ENCODE assay signal across 7 cellular contexts in genomic region chr7:90595801-90596683, GRCh38.
DNase-seq lines count a peak whose midpoint lies in the region; ATAC-seq and TF ChIP-seq lines count a peak whose summit lies in the region.

TSS of gene CDK14 (plus strand) at chr7:90596321. CDS start at chr7:90596628, 307 bp downstream.

- WGBS in iPS DF 6.9 (ENCODE audit: insufficient coverage, insufficient read length): no CpG with 5 or more reads among the region's 118 CpGs

- TF ChIP-seq EP300 in Ishikawa (IDR thresholded peaks at IDR 0.05; ENCODE audit: borderline replicate concordance): no peak; the same call in 1 of the 2 replicates

- H3K4me3 ChIP-seq in GM12864 (ENCODE audit: low read depth, low read length) (peak within 1 kb of the TSS; percentile 89), astrocyte of the spinal cord (ENCODE audit: low read depth, low read length) (peak within 1 kb of the TSS; percentile 84), iPS DF 6.9 (ENCODE audit: low read length) (peak within 1 kb of the TSS; percentile 93)

- no peaks in the 10 kb centered on the region for H3K4me1 ChIP-seq in iPS DF 6.9 (ENCODE audit: control insufficient read depth, insufficient read depth, low read length)

- no peaks in the 10 kb centered on the region for H3K9me3 ChIP-seq in iPS DF 6.9 (ENCODE audit: control insufficient read depth, insufficient read depth, low read length)

- H3K27me3 ChIP-seq in iPS DF 6.9 (ENCODE audit: control insufficient read depth, insufficient read depth, low read length): no peaks in the 10 kb centered on the region

- no peak for DNase-seq in GM12864 (ENCODE audit: low read depth)
- DNase-seq in SHP77 treated with DMSO at 0.1 percent for 48 hours (lab: John Stamatoyannopoulos, UW): peak; percentile 51
- peak; percentile 70 for DNase-seq in astrocyte of the spinal cord (ENCODE audit: low read depth, low spot score)
- no peak for DNase-seq in iPS DF 6.9 (ENCODE audit: low read depth, low spot score)
- peak; percentile 90 for DNase-seq in retina

- TF ChIP-seq CTCF in GM12864 (IDR thresholded peaks at IDR 0.05; ENCODE audit: low read depth, low read length, missing control alignments) (peak; percentile 24), astrocyte of the spinal cord (IDR thresholded peaks at IDR 0.05; ENCODE audit: low read depth, low read length) (peak; percentile 48)

- peak; percentile 12; the same call in 1 of the 2 replicates for TF ChIP-seq RAD21 in Ishikawa (IDR thresholded peaks at IDR 0.05; ENCODE audit: low read depth)

- in situ Hi-C loops in astrocyte of the spinal cord (cut with HindIII; ENCODE audit: low sequenced_read_pairs): no loop called here

- no peaks in the 10 kb centered on the region for H3K36me3 ChIP-seq in iPS DF 6.9 (ENCODE audit: control insufficient read depth, insufficient read depth, low read length)

- no peak within 1 kb of the TSS for H3K27ac ChIP-seq in iPS DF 6.9 (ENCODE audit: low read length)

- ATAC-seq in GM21737 (IDR thresholded peaks at IDR 0.05; ENCODE audit: unreplicated experiment): peak; percentile 41

TF ChIP-seq in Ishikawa, 13 proteins besides CTCF, POLR2A, EP300 and RAD21:
- TF ChIP-seq TAF1 (IDR thresholded peaks at IDR 0.05; ENCODE audit: low read depth) (0 out of 2 replicates have a peak, but pooled peaks have one; percentile 6), YY1 (IDR thresholded peaks at IDR 0.05; ENCODE audit: low read depth) (no peak), EGR1 (IDR thresholded peaks at IDR 0.05) (peak; percentile 25; the same call in 1 of the 2 replicates)

Comparison
In these comparisons a context has a peak if more than half of its experiments do, and no peak if none do; other contexts are left out.
1. DNase-seq: peak in SHP77 treated with DMSO at 0.1 percent for 48 hours (single experiment), astrocyte of the spinal cord (single experiment) and retina (single experiment); none in GM12864 (single experiment) and iPS DF 6.9 (single experiment).
2. Peak in every context shown above with its lines, with median percentiles within 50 percentile points of each other: H3K4me3 ChIP-seq.